In the genomic region with DNA sequence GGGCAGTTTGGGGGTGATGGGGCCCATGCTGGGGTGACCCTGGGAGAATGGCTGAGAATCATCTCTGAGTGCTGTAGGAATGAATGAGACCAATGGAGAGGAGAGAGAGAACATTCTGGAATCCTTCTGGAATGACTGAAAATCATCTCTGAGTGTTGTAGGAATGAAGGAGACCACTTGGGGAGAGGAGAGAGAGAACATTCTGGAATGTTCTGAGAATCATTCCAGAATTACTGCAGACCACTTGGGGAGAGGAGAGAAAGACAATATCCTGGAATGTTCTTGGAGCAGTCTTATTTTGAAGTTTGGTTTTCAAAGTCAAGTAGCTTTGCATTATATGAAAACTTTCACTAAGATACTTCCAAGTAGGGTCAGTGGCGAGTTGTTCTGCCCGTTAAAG, we compare ENCODE assay signal across 17 cellular contexts.
"Had no signal": no experiment of that assay in that cellular context is flagged by ENCODE, and none has a peak within 500 bp of the region (broad histone marks: within the 10 kb centered on the region; RNA-seq: fewer than 3 reads in every experiment).

No MANE protein-coding gene starts in this region.

- H3K9ac ChIP-seq: parathyroid adenoma had no signal

- H3K79me2 ChIP-seq: hepatocyte had no signal

- H3K9me3 ChIP-seq: heart left ventricle, mucosa of descending colon, right lobe of liver, stomach, thyroid gland had no signal

- H3K27me3 ChIP-seq: heart left ventricle, hepatocyte, right lobe of liver, stomach, thyroid gland had no signal

- H3K36me3 ChIP-seq: heart left ventricle, right lobe of liver, stomach, thyroid gland had no signal

- H3K4me1 Mint-ChIP-seq: memory B cell; naive B cell; stimulated activated effector memory CD8-positive, alpha-beta T cell treated with anti-CD3 and anti-CD28 coated beads, Interleukin-12 subunit alpha, Interleukin-12 subunit beta, amount 100 ng/mL, for 72 hours had no signal

- H3K27ac ChIP-seq: coronary artery, heart left ventricle, hepatocyte, parathyroid adenoma, right lobe of liver, stomach, thyroid gland had no signal

- H3K4me3 Mint-ChIP-seq: effector memory CD8-positive, alpha-beta T cell; memory B cell; naive B cell; nephron progenitor cell; stimulated activated effector memory CD8-positive, alpha-beta T cell treated with anti-CD3 and anti-CD28 coated beads, Interleukin-12 subunit alpha, Interleukin-12 subunit beta, amount 100 ng/mL, for 72 hours had no signal

- H3K27ac Mint-ChIP-seq: effector memory CD8-positive, alpha-beta T cell; memory B cell; nephron progenitor cell; stimulated activated effector memory CD8-positive, alpha-beta T cell treated with anti-CD3 and anti-CD28 coated beads, Interleukin-12 subunit alpha, Interleukin-12 subunit beta, amount 100 ng/mL, for 72 hours had no signal

- H2AFZ ChIP-seq: hepatocyte had no signal

- H3K4me1 ChIP-seq: parathyroid adenoma, right lobe of liver had no signal

- H3K36me3 Mint-ChIP-seq: memory B cell; naive B cell; stimulated activated effector memory CD8-positive, alpha-beta T cell treated with anti-CD3 and anti-CD28 coated beads, Interleukin-12 subunit alpha, Interleukin-12 subunit beta, amount 100 ng/mL, for 72 hours had no signal

- H3K9me3 Mint-ChIP-seq: effector memory CD8-positive, alpha-beta T cell; memory B cell; naive B cell; stimulated activated effector memory CD8-positive, alpha-beta T cell treated with anti-CD3 and anti-CD28 coated beads, Interleukin-12 subunit alpha, Interleukin-12 subunit beta, amount 100 ng/mL, for 72 hours had no signal

- DNase-seq: heart left ventricle; kidney; naive B cell; stimulated activated naive CD4-positive, alpha-beta T cell treated with Interleukin-2 at 50 U/mL for 16 hours; stomach had no signal

- H3K27me3 Mint-ChIP-seq: progenitor cell of endocrine pancreas had no signal

- H3K4me3 ChIP-seq: coronary artery, heart left ventricle, hepatocyte, lung, mucosa of descending colon, right lobe of liver, stomach, thyroid gland had no signal

- H3K4me2 ChIP-seq: hepatocyte had no signal
